Comparison of ENCODE assay signal across 12 cellular contexts in the genomic region with DNA sequence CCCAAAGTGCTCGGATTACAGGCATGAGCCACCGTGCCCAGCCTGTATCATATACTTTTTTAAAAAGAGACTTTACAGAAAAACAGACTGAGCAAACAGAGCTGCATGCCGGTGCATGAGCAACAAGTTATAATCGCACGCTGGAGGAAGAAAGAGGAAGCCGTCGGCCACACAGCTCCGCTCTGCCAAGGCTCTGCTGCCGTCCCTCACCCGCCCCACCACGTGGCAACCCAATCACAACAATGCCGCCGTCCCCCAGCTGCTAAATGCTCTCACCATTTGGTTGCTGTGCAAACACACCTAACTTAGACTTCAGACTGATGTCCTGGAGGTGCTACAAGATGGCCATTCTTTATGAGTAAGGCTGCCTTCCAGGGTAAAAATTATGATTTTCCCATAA.
DNase-seq lines count a peak whose midpoint lies in the region; ATAC-seq, FAIRE-seq and TF ChIP-seq lines count a peak whose summit lies in the region.
"Had no signal": no experiment of that assay in that cellular context is flagged by ENCODE, and none has a peak within 500 bp of the region (broad histone marks: within the 10 kb centered on the region; RNA-seq: fewer than 3 reads in every experiment).

No MANE protein-coding gene starts in this region.

- H3K9me3 Mint-ChIP-seq in CD8-positive, alpha-beta T cell: no peaks in the 10 kb centered on the region

- H3K27ac Mint-ChIP-seq in CD8-positive, alpha-beta T cell: no peak overlapping the region
- H3K27ac Mint-ChIP-seq: progenitor cell of endocrine pancreas had no signal

- intact Hi-C loops in CD8-positive, alpha-beta T cell (cut with DNase I, micrococcal nuclease): no loop called here
- intact Hi-C loops in posterior vena cava (cut with DNase I): no loop called here

- H3K4me1 Mint-ChIP-seq in CD8-positive, alpha-beta T cell (ENCODE audit: low read depth): peaks cover 18% of the 10 kb centered on the region

- no peak for TF ChIP-seq CTCF in CD8-positive, alpha-beta T cell (IDR thresholded peaks at IDR 0.05)
- TF ChIP-seq CTCF in NB4 (IDR thresholded peaks at IDR 0.05; ENCODE audit: low read depth, low read length) (no peak), bronchial epithelial cell (IDR thresholded peaks at IDR 0.05; ENCODE audit: insufficient read depth, low read length, severe bottlenecking) (no peak), foreskin fibroblast (IDR thresholded peaks at IDR 0.05; ENCODE audit: low read depth, low read length) (no peak)

- no peak overlapping the region for H3K4me3 ChIP-seq in CD8-positive, alpha-beta T cell (ENCODE audit: low read depth, low read length)
- H3K4me3 ChIP-seq in NB4 (ENCODE audit: low read depth, low read length) (peak overlapping the region; percentile 6), bronchial epithelial cell (ENCODE audit: low read depth, low read length) (no peak overlapping the region), foreskin fibroblast (ENCODE audit: low read depth in 1 of 2, low read length in 2 of 2) (no peak overlapping the region)
- H3K4me3 ChIP-seq: uterus had no signal

- no peaks in the 10 kb centered on the region for H3K27me3 ChIP-seq in CD8-positive, alpha-beta T cell (ENCODE audit: insufficient read depth, low read length)
- no peaks in the 10 kb centered on the region for H3K27me3 ChIP-seq in bronchial epithelial cell (ENCODE audit: control insufficient read depth, insufficient read depth, low read length)
- H3K27me3 ChIP-seq: uterus had no signal

- no peaks in the 10 kb centered on the region for H3K9me3 ChIP-seq in CD8-positive, alpha-beta T cell (ENCODE audit: low read length)
- H3K9me3 ChIP-seq: uterus had no signal

- peak; percentile 48 for ATAC-seq in CD8-positive, alpha-beta T cell
- no peak for ATAC-seq in SK-N-SH treated with all-trans-retinoic acid at 6 μM for 48 hours

- POLR2A ChIA-PET in CD8-positive, alpha-beta T cell (lab: Charles Lee): interaction anchor here (0.5 to 0.6 kb wide), 2 partner anchors 47 to 440 kb away, joined by 3 read pairs; no protein-coding TSS in a partner anchor

- CTCF ChIA-PET in CD8-positive, alpha-beta T cell (lab: Charles Lee): no interaction called here

- H3K36me3 Mint-ChIP-seq in CD8-positive, alpha-beta T cell: no peaks in the 10 kb centered on the region

- peak in 6 of 7 experiments; percentile 15 to 58 (median 27) for DNase-seq in CD8-positive, alpha-beta T cell
- DNase-seq in NB4 (ENCODE audit: low read depth): peak; percentile 87
- DNase-seq in bronchial epithelial cell (ENCODE audit: low read depth): peak; percentile 76
- peak; percentile 86 for DNase-seq in posterior vena cava (ENCODE audit: low spot score)
- DNase-seq in iPS-NIHi7 (ENCODE audit: extremely low spot score): no peak
- DNase-seq in foreskin fibroblast: no peak
- DNase-seq in NCI-H345 (lab: John Stamatoyannopoulos, UW): no peak
- DNase-seq: activated effector memory CD4-positive, alpha-beta T cell treated with anti-CD3 and anti-CD28 coated beads, Interleukin-2, amount 50 U/mL, for 16 hours; RPMI8226 had no signal

- no peak for TF ChIP-seq POLR2A in NB4 (IDR thresholded peaks at IDR 0.05; ENCODE audit: extremely low read depth, insufficient read length)

- H3K4me1 ChIP-seq in CD8-positive, alpha-beta T cell (ENCODE audit: insufficient read depth, low read length): no peaks in the 10 kb centered on the region
- H3K4me1 ChIP-seq: uterus had no signal

- no peak for FAIRE-seq in bronchial epithelial cell (lab: Jason Lieb, UNC)

- no peak overlapping the region for H3K27ac ChIP-seq in CD8-positive, alpha-beta T cell (ENCODE audit: low read depth, low read length)
- H3K27ac ChIP-seq: uterus had no signal

- H3K4me3 Mint-ChIP-seq in CD8-positive, alpha-beta T cell: no peak overlapping the region

- no peaks in the 10 kb centered on the region for H3K36me3 ChIP-seq in CD8-positive, alpha-beta T cell (ENCODE audit: insufficient read depth, low read length)
- H3K36me3 ChIP-seq in bronchial epithelial cell (ENCODE audit: control insufficient read depth, insufficient read depth, low read length): no peaks in the 10 kb centered on the region
- H3K36me3 ChIP-seq: uterus had no signal

- H3K27me3 Mint-ChIP-seq in CD8-positive, alpha-beta T cell (ENCODE audit: low read depth): no peaks in the 10 kb centered on the region

TF ChIP-seq in SK-N-SH treated with all-trans-retinoic acid at 6 μM for 48 hours, 23 proteins besides CTCF, POLR2A, EP300 and RAD21:
- TF ChIP-seq TOX (CRISPR knock-in tag; IDR thresholded peaks at IDR 0.05; ENCODE audit: borderline replicate concordance) (no peak), ZNF565 (CRISPR knock-in tag; conservative IDR thresholded peaks at IDR 0.05; ENCODE audit: low read depth) (no peak)
- TF ChIP-seq, protein P1, sequence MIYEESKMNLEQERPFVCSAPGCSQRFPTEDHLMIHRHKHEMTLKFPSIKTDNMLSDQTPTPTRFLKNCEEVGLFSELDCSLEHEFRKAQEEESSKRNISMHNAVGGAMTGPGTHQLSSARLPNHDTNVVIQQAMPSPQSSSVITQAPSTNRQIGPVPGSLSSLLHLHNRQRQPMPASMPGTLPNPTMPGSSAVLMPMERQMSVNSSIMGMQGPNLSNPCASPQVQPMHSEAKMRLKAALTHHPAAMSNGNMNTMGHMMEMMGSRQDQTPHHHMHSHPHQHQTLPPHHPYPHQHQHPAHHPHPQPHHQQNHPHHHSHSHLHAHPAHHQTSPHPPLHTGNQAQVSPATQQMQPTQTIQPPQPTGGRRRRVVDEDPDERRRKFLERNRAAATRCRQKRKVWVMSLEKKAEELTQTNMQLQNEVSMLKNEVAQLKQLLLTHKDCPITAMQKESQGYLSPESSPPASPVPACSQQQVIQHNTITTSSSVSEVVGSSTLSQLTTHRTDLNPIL (CRISPR knock-in tag; IDR thresholded peaks at IDR 0.05; ENCODE audit: low read depth): no peak
- TF ChIP-seq, protein P2, sequence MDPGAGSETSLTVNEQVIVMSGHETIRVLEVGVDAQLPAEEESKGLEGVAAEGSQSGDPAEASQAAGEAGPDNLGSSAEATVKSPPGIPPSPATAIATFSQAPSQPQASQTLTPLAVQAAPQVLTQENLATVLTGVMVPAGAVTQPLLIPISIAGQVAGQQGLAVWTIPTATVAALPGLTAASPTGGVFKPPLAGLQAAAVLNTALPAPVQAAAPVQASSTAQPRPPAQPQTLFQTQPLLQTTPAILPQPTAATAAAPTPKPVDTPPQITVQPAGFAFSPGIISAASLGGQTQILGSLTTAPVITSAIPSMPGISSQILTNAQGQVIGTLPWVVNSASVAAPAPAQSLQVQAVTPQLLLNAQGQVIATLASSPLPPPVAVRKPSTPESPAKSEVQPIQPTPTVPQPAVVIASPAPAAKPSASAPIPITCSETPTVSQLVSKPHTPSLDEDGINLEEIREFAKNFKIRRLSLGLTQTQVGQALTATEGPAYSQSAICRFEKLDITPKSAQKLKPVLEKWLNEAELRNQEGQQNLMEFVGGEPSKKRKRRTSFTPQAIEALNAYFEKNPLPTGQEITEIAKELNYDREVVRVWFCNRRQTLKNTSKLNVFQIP (CRISPR knock-in tag; IDR thresholded peaks at IDR 0.05; ENCODE audit: borderline replicate concordance, low read depth): no peak

Comparison
In these comparisons a context has a peak if more than half of its experiments do, and no peak if none do; other contexts are left out.
1. DNase-seq: peak in CD8-positive, alpha-beta T cell (6 of 7), NB4 (single experiment), bronchial epithelial cell (single experiment) and posterior vena cava (single experiment); none in iPS-NIHi7 (single experiment), foreskin fibroblast (0 of 2) and NCI-H345 (single experiment).